In the genomic region with DNA sequence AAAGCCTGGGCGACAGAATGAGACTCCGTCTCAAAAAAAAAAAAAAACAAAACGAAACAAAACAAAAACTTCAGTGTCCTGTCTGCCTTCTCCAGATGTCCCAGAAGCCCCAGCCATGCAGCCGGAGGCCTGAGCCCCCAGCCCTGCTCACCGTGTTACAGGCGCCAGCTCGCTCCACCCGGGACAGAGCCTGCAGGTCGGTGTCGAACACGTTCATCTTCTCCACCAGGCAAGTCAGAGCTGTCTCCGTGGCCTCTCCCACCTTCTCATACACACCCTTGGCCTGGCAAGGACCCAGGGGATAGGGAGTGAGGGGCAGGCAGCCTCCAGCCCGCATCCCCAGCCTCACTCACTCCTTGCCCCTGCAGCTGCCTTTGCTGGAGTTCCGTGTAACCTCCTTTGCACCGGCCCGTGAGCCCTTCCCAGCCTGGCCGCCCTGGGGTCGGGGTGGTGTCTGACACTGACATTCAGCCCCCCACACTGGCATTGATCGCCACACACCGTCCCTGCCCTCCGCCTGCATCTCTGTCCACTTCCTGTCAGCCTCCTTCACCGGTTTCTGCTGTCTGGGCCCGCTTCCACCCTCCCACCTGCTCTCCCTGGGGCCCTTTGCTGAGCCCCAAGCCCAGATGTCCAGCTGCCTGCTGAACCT, we compare ENCODE assay signal across 1 cellular context.
TF ChIP-seq lines count a peak whose summit lies in the region.

No MANE protein-coding gene starts in this region.

TF ChIP-seq in IMR-90, 13 proteins besides CTCF, POLR2A, EP300 and RAD21:
- no peak for TF ChIP-seq MAFK (IDR thresholded peaks at IDR 0.05; ENCODE audit: low read depth, low read length)
- no peak for TF ChIP-seq SMC3 (IDR thresholded peaks at IDR 0.05; ENCODE audit: low read depth, low read length)
- no peak for TF ChIP-seq BHLHE40 (IDR thresholded peaks at IDR 0.05; ENCODE audit: low read depth, low read length)
- no peak for TF ChIP-seq MXI1 (IDR thresholded peaks at IDR 0.05; ENCODE audit: borderline replicate concordance, low read depth, low read length)
- TF ChIP-seq MAZ (IDR thresholded peaks at IDR 0.05; ENCODE audit: borderline replicate concordance, low read depth, low read length): no peak
TF ChIP-seq in IMR-90: peak in this region for 0.
